Comparison of ENCODE assay signal across 22 cellular contexts in genomic region chr21:43861716-43862115, GRCh38. TPM values are rescaled to one million over a fixed set of nuclear protein-coding genes. Genes with fewer than 3 reads are reported as not detected.
DNase-seq lines count a peak whose midpoint lies in the region; ATAC-seq and TF ChIP-seq lines count a peak whose summit lies in the region.
"Had no signal": no experiment of that assay in that cellular context is flagged by ENCODE, and none has a peak within 500 bp of the region (broad histone marks: within the 10 kb centered on the region; RNA-seq: fewer than 3 reads in every experiment).

No MANE protein-coding gene starts in this region.

- peaks cover 29% of the 10 kb centered on the region for H3K4me1 Mint-ChIP-seq in dendritic cell treated with granulocyte-macrophage colony-stimulating factor and Interleukin-4, amounts not matched to agents 40 ng/mL and 50 ng/mL, for 4 days (ENCODE audit: low read depth)

- H2AFZ ChIP-seq in Karpas-422 (ENCODE audit: low read length), result no peak overlapping the region

- ATAC-seq in left ventricle myocardium superior (no peak), GM21381 (IDR thresholded peaks at IDR 0.05; ENCODE audit: unreplicated experiment) (no peak)
- ATAC-seq: activated naive CD4-positive, alpha-beta T cell treated with anti-CD3 and anti-CD28 coated beads, Interleukin-2, amount 50 U/mL, for 72 hours; left colon had no signal

- no peak overlapping the region for H3K9ac ChIP-seq in Karpas-422 (ENCODE audit: low read length)

- H3K27ac ChIP-seq in left ventricle myocardium inferior (replicated peaks) (no peak overlapping the region), Karpas-422 (ENCODE audit: low read length) (no peak overlapping the region)
- H3K27ac ChIP-seq: breast epithelium, C4-2B, HL-60, neutrophil had no signal

- no peak for TF ChIP-seq CTCF in left ventricle myocardium inferior (IDR thresholded peaks at IDR 0.05; ENCODE audit: borderline replicate concordance)

- no peaks in the 10 kb centered on the region for H4K20me1 ChIP-seq in Karpas-422 (ENCODE audit: insufficient read depth, low read depth, low read length)

- H3K4me1 ChIP-seq in left ventricle myocardium inferior (peaks cover 39% of the 10 kb centered on the region), Karpas-422 (ENCODE audit: low read length) (peaks cover 15% of the 10 kb centered on the region)

- peaks cover 7% of the 10 kb centered on the region for H3K36me3 Mint-ChIP-seq in dendritic cell treated with granulocyte-macrophage colony-stimulating factor and Interleukin-4, amounts not matched to agents 40 ng/mL and 50 ng/mL, for 4 days (ENCODE audit: low read depth)

- no peak overlapping the region for H3K4me2 ChIP-seq in Karpas-422 (ENCODE audit: low read depth, low read length, poor library complexity, severe bottlenecking)

- H3K27me3 ChIP-seq in left ventricle myocardium inferior (ENCODE audit: low read depth) (no peaks in the 10 kb centered on the region), Karpas-422 (ENCODE audit: low read length) (no peaks in the 10 kb centered on the region)
- H3K27me3 ChIP-seq: breast epithelium, dorsolateral prefrontal cortex, transverse colon had no signal

- H3K36me3 ChIP-seq in left ventricle myocardium inferior, result no peaks in the 10 kb centered on the region
- no peaks in the 10 kb centered on the region for H3K36me3 ChIP-seq in Karpas-422 (ENCODE audit: insufficient read depth, low read length)
- H3K36me3 ChIP-seq: breast epithelium, neutrophil, transverse colon had no signal

- H3K27ac Mint-ChIP-seq in dendritic cell treated with granulocyte-macrophage colony-stimulating factor and Interleukin-4, amounts not matched to agents 40 ng/mL and 50 ng/mL, for 4 days, result peak overlapping the region; percentile 6
- H3K27ac Mint-ChIP-seq: activated CD4-positive, alpha-beta memory T cell treated with anti-CD3 and anti-CD28 coated beads, Interleukin-2, amount 10 ng/mL, durations not matched to agents 7 days and 5 days; activated naive CD4-positive, alpha-beta T cell treated with anti-CD3 and anti-CD28 coated beads, Interleukin-2, amount 50 U/mL, for 72 hours had no signal

- H3K9me2 ChIP-seq in Karpas-422 (replicated peaks; ENCODE audit: insufficient read depth, low read length), result no peaks in the 10 kb centered on the region

- H3K9me3 Mint-ChIP-seq in dendritic cell treated with granulocyte-macrophage colony-stimulating factor and Interleukin-4, amounts not matched to agents 40 ng/mL and 50 ng/mL, for 4 days, result no peaks in the 10 kb centered on the region
- H3K9me3 Mint-ChIP-seq: activated CD4-positive, alpha-beta memory T cell treated with anti-CD3 and anti-CD28 coated beads, Interleukin-2, amount 10 ng/mL, durations not matched to agents 7 days and 5 days; activated naive CD4-positive, alpha-beta T cell treated with anti-CD3 and anti-CD28 coated beads, Interleukin-2, amount 50 U/mL, for 72 hours had no signal

- no peaks in the 10 kb centered on the region for H3K9me3 ChIP-seq in left ventricle myocardium inferior (replicated peaks)
- H3K9me3 ChIP-seq in Karpas-422 (ENCODE audit: low read length), result no peaks in the 10 kb centered on the region
- H3K9me3 ChIP-seq: breast epithelium, neutrophil, transverse colon had no signal

- no peak overlapping the region for H3K4me3 ChIP-seq in left ventricle myocardium inferior
- no peak overlapping the region for H3K4me3 ChIP-seq in Karpas-422 (ENCODE audit: low read length)
- H3K4me3 ChIP-seq: breast epithelium, dorsolateral prefrontal cortex, transverse colon had no signal

- peaks cover 3% of the 10 kb centered on the region for H3K27me3 Mint-ChIP-seq in dendritic cell treated with granulocyte-macrophage colony-stimulating factor and Interleukin-4, amounts not matched to agents 40 ng/mL and 50 ng/mL, for 4 days

- intact Hi-C loops in left ventricle myocardium superior (cut with micrococcal nuclease) (no loop called here), left ventricle myocardium inferior (cut with micrococcal nuclease) (no loop called here)
- intact Hi-C loops in dendritic cell treated with granulocyte-macrophage colony-stimulating factor and Interleukin-4, amounts not matched to agents 40 ng/mL and 50 ng/mL, for 4 days (cut with micrococcal nuclease), result no loop called here

- H3K79me2 ChIP-seq in Karpas-422 (ENCODE audit: low read length), result peaks cover 12% of the 10 kb centered on the region

- peak; percentile 12 for DNase-seq in left ventricle myocardium superior
- DNase-seq in left ventricle myocardium inferior, result no peak
- DNase-seq in NCI-H2171 (lab: John Stamatoyannopoulos, UW), result peak; percentile 36
- no peak for DNase-seq in Karpas-422
- DNase-seq in middle frontal gyrus (ENCODE audit: extremely low spot score, low spot score), result no peak
- no peak for DNase-seq in NCI-H1436 treated with DMSO at 0.1 percent for 48 hours (lab: John Stamatoyannopoulos, UW)
- DNase-seq: activated CD4-positive, alpha-beta memory T cell treated with anti-CD3 and anti-CD28 coated beads, Interleukin-2, amount 10 ng/mL, durations not matched to agents 7 days and 5 days; activated T-cell treated with anti-CD3 and anti-CD28 coated beads, Interleukin-2, amount 50 U/mL, for 1 hour; IMR-90; NCI-H2227 treated with DMSO at 0.1 percent for 48 hours; retina; T-helper 1 cell; transverse colon had no signal

- H3K4me3 Mint-ChIP-seq in dendritic cell treated with granulocyte-macrophage colony-stimulating factor and Interleukin-4, amounts not matched to agents 40 ng/mL and 50 ng/mL, for 4 days, result no peak overlapping the region
- H3K4me3 Mint-ChIP-seq: activated CD4-positive, alpha-beta memory T cell treated with anti-CD3 and anti-CD28 coated beads, Interleukin-2, amount 10 ng/mL, durations not matched to agents 7 days and 5 days had no signal

RNA-seq across cellular contexts. Expression of gene AGPAT3, which starts 3.3 kb away (rescaled TPM):
- total RNA-seq in left ventricle myocardium superior, result 97.6 TPM
- total RNA-seq in left ventricle myocardium inferior, result 79.6 TPM
- 29.0 and 42.2 TPM in 2 replicates for total RNA-seq in Karpas-422 (2014; rRNA removed; shearing (Covaris generic); ENCODE audit: low replicate concordance)

Comparison
In these comparisons a context has a peak if more than half of its experiments do, and no peak if none do; other contexts are left out.
1. DNase-seq: peak in left ventricle myocardium superior (single experiment) and NCI-H2171 (single experiment); none in left ventricle myocardium inferior (single experiment), Karpas-422 (single experiment), middle frontal gyrus (single experiment) and NCI-H1436 treated with DMSO at 0.1 percent for 48 hours (single experiment).